1 cellular context compared by ENCODE assay signal in the genomic region with DNA sequence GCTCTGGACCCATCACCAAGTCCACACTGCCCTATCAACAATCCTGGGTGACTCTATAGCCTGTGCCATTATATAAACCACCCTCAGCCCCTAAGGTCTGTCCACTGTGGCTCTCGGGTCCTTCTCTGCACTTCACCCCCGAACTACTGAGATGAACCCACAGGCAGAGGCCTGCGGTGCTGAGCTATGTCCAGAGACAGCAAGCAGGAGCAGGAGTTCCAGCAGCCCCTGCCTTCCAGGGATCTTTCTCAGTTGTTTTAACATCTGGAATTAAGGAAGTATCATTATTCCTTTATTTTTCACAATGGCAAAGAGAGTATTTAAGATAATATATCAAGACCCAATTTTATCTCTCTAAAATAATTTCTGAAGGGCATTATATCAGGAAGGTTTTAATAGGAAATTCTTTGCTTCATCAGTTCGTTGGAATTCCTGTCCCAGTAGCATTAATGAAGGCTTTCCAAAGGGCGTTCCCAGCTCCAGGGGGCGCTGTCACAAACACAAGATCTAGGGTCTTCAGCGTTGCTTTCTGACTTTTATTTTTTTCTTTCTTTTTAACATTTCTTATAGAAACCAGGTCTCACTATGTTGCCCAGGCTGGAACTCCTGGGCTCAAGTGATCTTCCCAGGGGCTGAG.
TF ChIP-seq lines count a peak whose summit lies in the region.

No MANE protein-coding gene starts in this region.

TF ChIP-seq in GM12878, 131 proteins besides CTCF, POLR2A, EP300 and RAD21:
- TF ChIP-seq HDAC2 (IDR thresholded peaks at IDR 0.05): no peak
- TF ChIP-seq LARP7 (IDR thresholded peaks at IDR 0.05): no peak
- TF ChIP-seq SMC3 (IDR thresholded peaks at IDR 0.05; ENCODE audit: borderline replicate concordance, low read length): peak; percentile 14; the same call in 1 of the 2 replicates
